In the genomic region with DNA sequence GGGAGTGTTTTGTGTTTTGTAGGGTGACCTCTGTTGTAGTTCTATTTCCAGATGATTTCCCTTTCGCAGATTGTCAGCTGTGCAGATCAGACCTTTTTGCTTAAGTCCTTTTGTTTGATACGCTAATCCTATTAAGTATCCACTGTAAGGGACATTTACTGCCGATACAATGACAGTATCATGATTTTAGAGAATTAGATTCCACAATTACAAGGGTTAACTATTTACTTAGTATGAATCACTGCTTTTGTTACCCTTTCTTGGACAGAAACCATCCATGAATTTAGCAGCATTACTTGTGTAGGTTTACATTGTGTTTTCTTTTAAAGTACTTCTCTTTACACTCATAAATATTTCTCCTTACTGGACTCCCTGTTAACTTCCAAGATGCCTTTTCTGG, we compare ENCODE assay signal across 23 cellular contexts. TPM values are rescaled to one million over a fixed set of nuclear protein-coding genes. Genes with fewer than 3 reads are reported as not detected.
DNase-seq lines count a peak whose midpoint lies in the region; ATAC-seq and TF ChIP-seq lines count a peak whose summit lies in the region.
"Had no signal": no experiment of that assay in that cellular context is flagged by ENCODE, and none has a peak within 500 bp of the region (broad histone marks: within the 10 kb centered on the region; RNA-seq: fewer than 3 reads in every experiment).

No MANE protein-coding gene starts in this region.

- H3K4me3 Mint-ChIP-seq in neural progenitor cell = no peak overlapping the region

- H3K4me3 ChIP-seq in PC-3 (ENCODE audit: low read length) (no peak overlapping the region), neural progenitor cell (no peak overlapping the region), testis (peak overlapping the region; percentile 49 to 69)
- H3K4me3 ChIP-seq: BLaER1 treated with 17β-estradiol and CSF1 and Interleukin-3, amounts not matched to agents 10 nM and 100 nM had no signal

- no peak overlapping the region for H3K9ac ChIP-seq in PC-3 (ENCODE audit: low read length)
- H3K9ac ChIP-seq in neural progenitor cell = no peak overlapping the region
- H3K9ac ChIP-seq: BLaER1 treated with 17β-estradiol and CSF1 and Interleukin-3, amounts not matched to agents 10 nM and 100 nM had no signal

- no TSS peak for BruUV-seq in PC-3 (replicated peaks; lab: Mats Ljungman, UMichigan)

- no peak overlapping the region for H3K27ac ChIP-seq in PC-3 (ENCODE audit: low read length)
- H3K27ac ChIP-seq in neural progenitor cell = no peak overlapping the region
- H3K27ac ChIP-seq in testis = peak overlapping the region in 1 of 2 donors; percentile 52
- H3K27ac ChIP-seq: 22Rv1; BLaER1 treated with 17β-estradiol and CSF1 and Interleukin-3, amounts not matched to agents 10 nM and 100 nM; GM23248 had no signal

- H3K27ac Mint-ChIP-seq in neural progenitor cell = no peak overlapping the region

- peaks cover 3% of the 10 kb centered on the region for H3K4me1 Mint-ChIP-seq in neural progenitor cell
- H3K4me1 Mint-ChIP-seq: CD14-positive monocyte had no signal

- H3F3A ChIP-seq in PC-3 (ENCODE audit: low read length, unreplicated experiment) = no peaks in the 10 kb centered on the region
- H3F3A ChIP-seq in neural progenitor cell (ENCODE audit: low read depth) = no peaks in the 10 kb centered on the region

- H3K36me3 Mint-ChIP-seq in neural progenitor cell = no peaks in the 10 kb centered on the region
- H3K36me3 Mint-ChIP-seq: CD14-positive monocyte; CD4-positive, alpha-beta memory T cell had no signal

- no peaks in the 10 kb centered on the region for H3K9me3 Mint-ChIP-seq in neural progenitor cell
- H3K9me3 Mint-ChIP-seq: CD4-positive, alpha-beta memory T cell had no signal

- peaks cover 2% of the 10 kb centered on the region for H3K27me3 Mint-ChIP-seq in neural progenitor cell (ENCODE audit: insufficient read depth, low read depth)

- H2AFZ ChIP-seq in PC-3 (ENCODE audit: low read length) = no peak overlapping the region
- no peak overlapping the region for H2AFZ ChIP-seq in neural progenitor cell (replicated peaks)

- peak; percentile 5 for DNase-seq in NCI-H82 (lab: John Stamatoyannopoulos, UW)
- no peak for DNase-seq in NCI-H82 treated with DMSO at 0.1 percent for 48 hours (lab: John Stamatoyannopoulos, UW; ENCODE audit: unreplicated experiment)
- DNase-seq in PC-3 = peak; percentile 55
- peak; percentile 17 for DNase-seq in neural progenitor cell (ENCODE audit: low spot score)
- DNase-seq in testis = no peak
- DNase-seq in hypothalamus (lab: John Stamatoyannopoulos, UW) = no peak
- no peak for DNase-seq in NCI-H2227 (lab: John Stamatoyannopoulos, UW; ENCODE audit: unreplicated experiment)
- DNase-seq in activated CD8-positive, alpha-beta memory T cell treated with anti-CD3 and anti-CD28 coated beads, Interleukin-2, amount 50 U/mL, for 48 hours = no peak
- DNase-seq: ACHN; AML-193; BE2C; Calu3; CD4-positive, alpha-beta memory T cell; COR-L47; DMS153; DND-41; GM23248; H7; HCEC 1CT had no signal

- peak; percentile 83 for ATAC-seq in PC-3

- H3K36me3 ChIP-seq in PC-3 (ENCODE audit: low read depth, low read length) = no peaks in the 10 kb centered on the region
- H3K36me3 ChIP-seq in neural progenitor cell = no peaks in the 10 kb centered on the region
- no peaks in the 10 kb centered on the region for H3K36me3 ChIP-seq in testis (ENCODE audit: low read depth, missing control alignments)
- H3K36me3 ChIP-seq: BE2C; BLaER1 treated with 17β-estradiol and CSF1 and Interleukin-3, amounts not matched to agents 10 nM and 100 nM had no signal

- TF ChIP-seq POLR2A in testis (IDR thresholded peaks at IDR 0.05) = no peak

- POLR2A ChIA-PET in PC-3 (lab: Charles Lee; ENCODE audit: unreplicated experiment) = no interaction called here

- CTCF ChIA-PET in PC-3 (lab: Charles Lee) = no interaction called here

- no peaks in the 10 kb centered on the region for H3K9me2 ChIP-seq in PC-3 (replicated peaks; ENCODE audit: low read length)

- H3K27me3 ChIP-seq in PC-3 (ENCODE audit: low read length) (no peaks in the 10 kb centered on the region), neural progenitor cell (no peaks in the 10 kb centered on the region), testis (no peaks in the 10 kb centered on the region)
- H3K27me3 ChIP-seq: BE2C; BLaER1 treated with 17β-estradiol and CSF1 and Interleukin-3, amounts not matched to agents 10 nM and 100 nM had no signal

- H3K9me3 ChIP-seq in PC-3 (ENCODE audit: low read length) (no peaks in the 10 kb centered on the region), neural progenitor cell (ENCODE audit: low read depth) (no peaks in the 10 kb centered on the region), testis (no peaks in the 10 kb centered on the region)
- H3K9me3 ChIP-seq: BE2C had no signal

- H3K4me2 ChIP-seq in PC-3 (ENCODE audit: low read length) (peak overlapping the region; percentile 41), neural progenitor cell (no peak overlapping the region)
- H3K4me2 ChIP-seq: BLaER1 treated with 17β-estradiol and CSF1 and Interleukin-3, amounts not matched to agents 10 nM and 100 nM had no signal

- TF ChIP-seq CTCF in PC-3 (conservative IDR thresholded peaks at IDR 0.05; ENCODE audit: low read depth, low read length) (no peak), neural progenitor cell (IDR thresholded peaks at IDR 0.05) (no peak), testis (IDR thresholded peaks at IDR 0.05) (no peak)

- intact Hi-C loops in PC-3 (cut with micrococcal nuclease) (no loop called here), testis (cut with DNase I; ENCODE audit: low total_unique reads) (no loop called here)

- WGBS in testis, 2 donors = 70 to 82% methylated on average over 3 of the region's 3 CpGs

- no peaks in the 10 kb centered on the region for H3K79me2 ChIP-seq in PC-3 (ENCODE audit: low read length)
- no peaks in the 10 kb centered on the region for H3K79me2 ChIP-seq in neural progenitor cell (ENCODE audit: low read depth)

- peaks cover 16% of the 10 kb centered on the region for H3K4me1 ChIP-seq in PC-3 (ENCODE audit: insufficient read depth, low read length)
- peaks cover 16% of the 10 kb centered on the region for H3K4me1 ChIP-seq in neural progenitor cell
- H3K4me1 ChIP-seq in testis = no peaks in the 10 kb centered on the region
- H3K4me1 ChIP-seq: BE2C; BLaER1 treated with 17β-estradiol and CSF1 and Interleukin-3, amounts not matched to agents 10 nM and 100 nM had no signal

- H4K20me1 ChIP-seq in PC-3 (ENCODE audit: low read length) = no peaks in the 10 kb centered on the region
- no peaks in the 10 kb centered on the region for H4K20me1 ChIP-seq in neural progenitor cell (ENCODE audit: low read depth)
- H4K20me1 ChIP-seq: BLaER1 treated with 17β-estradiol and CSF1 and Interleukin-3, amounts not matched to agents 10 nM and 100 nM had no signal

RNA-seq across cellular contexts. Expression of a gene that starts 31.4 kb away (rescaled TPM):
- total RNA-seq in PC-3 (2014; rRNA removed) (0.04 TPM in 1 of 2 replicates, not detected in the other), neural progenitor cell (ENCODE audit: low replicate concordance) (not detected in 2 replicates), testis (10 to 100 TPM; 19.2 to 23.5 TPM)
- 11.2 TPM for polyA plus RNA-seq in testis (ENCODE audit: insufficient read depth, low read depth, low replicate concordance)
- total RNA-seq: H1, H7 had no signal
- polyA plus RNA-seq: CD14-positive monocyte had no signal

RNA-seq across cellular contexts. Expression of a gene that starts 41.8 kb away (rescaled TPM):
- total RNA-seq in PC-3 (2014; rRNA removed) (1.9 and 2.5 TPM in 2 replicates), neural progenitor cell (ENCODE audit: low replicate concordance) (3.9 and 10.3 TPM in 2 replicates), testis (10 to 100 TPM; 18.7 to 22.2 TPM)
- polyA plus RNA-seq in testis (ENCODE audit: insufficient read depth, low read depth, low replicate concordance) = 6.2 TPM
- total RNA-seq: CD4-positive, alpha-beta memory T cell had no signal
- polyA plus RNA-seq: CD14-positive monocyte; CD4-positive, alpha-beta memory T cell had no signal

Comparison
In these comparisons a context has a peak if more than half of its experiments do, and no peak if none do; other contexts are left out.
1. DNase-seq: peak in NCI-H82 (single experiment), PC-3 (single experiment) and neural progenitor cell (single experiment); none in NCI-H82 treated with DMSO at 0.1 percent for 48 hours (single experiment), testis (single experiment), hypothalamus (0 of 51), NCI-H2227 (single experiment) and activated CD8-positive, alpha-beta memory T cell treated with anti-CD3 and anti-CD28 coated beads, Interleukin-2, amount 50 U/mL, for 48 hours (single experiment).
2. H3K4me3 ChIP-seq: peak in testis (2 of 2); none in PC-3 (single experiment) and neural progenitor cell (single experiment).
3. RNA of a gene that starts 31.4 kb away (total RNA-seq): 19.2 to 23.5 TPM in testis; 0.04 TPM in PC-3 and not detected in neural progenitor cell; every median in the first group is over 10 times any median in the second.